ENCODE assay signal across 27 cellular contexts in the genomic region with DNA sequence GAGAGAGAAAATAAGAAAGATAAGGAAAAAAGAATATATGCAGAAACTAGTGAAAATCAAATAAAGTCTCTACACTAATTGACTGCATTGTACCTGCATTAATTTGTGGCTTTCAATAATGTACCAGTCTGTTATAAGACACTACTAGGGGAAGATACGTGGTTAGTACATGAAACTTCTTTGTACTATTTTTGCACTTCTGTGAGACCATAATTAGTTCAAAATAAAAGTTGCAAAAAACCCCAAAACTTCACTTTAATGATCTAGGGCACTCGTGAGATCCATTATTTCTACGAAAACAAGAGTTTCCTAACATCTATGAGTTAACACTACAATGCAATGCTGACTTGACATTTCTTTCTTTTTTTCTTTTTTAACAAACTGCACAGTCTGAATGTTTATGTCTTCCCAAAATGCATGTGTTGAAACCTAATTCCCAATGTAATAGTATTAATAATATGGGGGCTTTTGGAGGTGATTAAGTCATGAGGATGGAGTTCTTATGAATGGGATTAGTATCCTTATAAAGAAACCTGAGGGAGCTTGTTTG.
"Had no signal": no experiment of that assay in that cellular context is flagged by ENCODE, and none has a peak within 500 bp of the region (broad histone marks: within the 10 kb centered on the region; RNA-seq: fewer than 3 reads in every experiment).

No MANE protein-coding gene starts in this region.

- H3K4me1 ChIP-seq: left lung, lower lobe of right lung, prostate gland, sigmoid colon, spleen, suprapubic skin, tibial artery, upper lobe of right lung had no signal

- DNase-seq: hypothalamus; immature natural killer cell; kidney; left colon; left lung; lower lobe of right lung; mammary epithelial cell; mesenchymal stem cell; ovary; retina; right cardiac atrium; sigmoid colon; small intestine; spleen; stimulated activated CD4-positive, alpha-beta T cell treated with anti-CD3 and anti-CD28 coated beads, Interleukin-4, amount 100 ng/mL, for 24 hours; stimulated activated naive CD4-positive, alpha-beta T cell; tibial artery; trophoblast cell; upper lobe of right lung had no signal

- H3K27ac Mint-ChIP-seq: immature natural killer cell; natural killer cell treated with Interleukin-12 subunit alpha and Interleukin-12 subunit beta and Interleukin-15 and Interleukin-18, amount 100 ng/mL, for 72 hours; stimulated activated effector memory CD8-positive, alpha-beta T cell treated with anti-CD3 and anti-CD28 coated beads, Interleukin-12 subunit alpha, Interleukin-12 subunit beta, amount 100 ng/mL, for 72 hours; stimulated activated naive CD8-positive, alpha-beta T cell treated with anti-CD3 and anti-CD28 coated beads, Interleukin-15, Interleukin-2, amounts not matched to agents 100 ng/mL and 50 ng/mL, for 24 hours had no signal

- FAIRE-seq: islet of Langerhans, kidney, small intestine, urothelium cell line had no signal

- H3K4me3 Mint-ChIP-seq: immature natural killer cell; natural killer cell treated with Interleukin-12 subunit alpha and Interleukin-12 subunit beta and Interleukin-15 and Interleukin-18, amount 100 ng/mL, for 72 hours; stimulated activated effector memory CD8-positive, alpha-beta T cell treated with anti-CD3 and anti-CD28 coated beads, Interleukin-12 subunit alpha, Interleukin-12 subunit beta, amount 100 ng/mL, for 72 hours; stimulated activated naive CD8-positive, alpha-beta T cell treated with anti-CD3 and anti-CD28 coated beads, Interleukin-15, Interleukin-2, amounts not matched to agents 100 ng/mL and 50 ng/mL, for 24 hours had no signal

- H3K4me3 ChIP-seq: left lung, lower lobe of right lung, ovary, prostate gland, sigmoid colon, spleen, suprapubic skin, thoracic aorta, tibial artery, upper lobe of right lung had no signal

- H3K36me3 Mint-ChIP-seq: stimulated activated effector memory CD8-positive, alpha-beta T cell treated with anti-CD3 and anti-CD28 coated beads, Interleukin-12 subunit alpha, Interleukin-12 subunit beta, amount 100 ng/mL, for 72 hours had no signal

- H3K4me1 Mint-ChIP-seq: immature natural killer cell; stimulated activated effector memory CD8-positive, alpha-beta T cell treated with anti-CD3 and anti-CD28 coated beads, Interleukin-12 subunit alpha, Interleukin-12 subunit beta, amount 100 ng/mL, for 72 hours had no signal

- H3K27ac ChIP-seq: left lung, lower lobe of right lung, ovary, prostate gland, sigmoid colon, spleen, suprapubic skin, thoracic aorta, tibial artery, upper lobe of right lung had no signal

- H3K27me3 ChIP-seq: left lung, ovary, sigmoid colon, spleen, suprapubic skin, tibial artery, upper lobe of right lung had no signal

- H3K36me3 ChIP-seq: left lung, lower lobe of right lung, ovary, prostate gland, sigmoid colon, spleen, suprapubic skin, thoracic aorta, tibial artery, upper lobe of right lung had no signal

- ATAC-seq: left colon; left lung; lower lobe of right lung; natural killer cell treated with Interleukin-12 subunit alpha and Interleukin-12 subunit beta and Interleukin-15 and Interleukin-18, amount 100 ng/mL, for 72 hours; right cardiac atrium; stimulated activated effector memory CD8-positive, alpha-beta T cell treated with anti-CD3 and anti-CD28 coated beads, Interleukin-12 subunit alpha, Interleukin-12 subunit beta, amount 100 ng/mL, for 72 hours; upper lobe of right lung had no signal

- H3K9me3 ChIP-seq: lower lobe of right lung, ovary, prostate gland, suprapubic skin, thoracic aorta, tibial artery, upper lobe of right lung had no signal

- H3K27me3 Mint-ChIP-seq: natural killer cell treated with Interleukin-12 subunit alpha and Interleukin-12 subunit beta and Interleukin-15 and Interleukin-18, amount 100 ng/mL, for 72 hours; stimulated activated naive CD8-positive, alpha-beta T cell treated with anti-CD3 and anti-CD28 coated beads, Interleukin-15, Interleukin-2, amounts not matched to agents 100 ng/mL and 50 ng/mL, for 24 hours had no signal
